ENCODE assay signal across 1 cellular context in genomic region chr17:39461113-39461910, GRCh38.
TF ChIP-seq lines count a peak whose summit lies in the region.

Gene CDK12, plus strand, starts transcription at chr17:39461486. Its CDS starts 586 bp downstream, at chr17:39462072.

TF ChIP-seq in K562, 482 proteins besides CTCF, POLR2A, EP300 and RAD21 (continued from another document):
- peak; percentile 65 to 68; a peak in 3 of 4 replicates for TF ChIP-seq MLLT1 (IDR thresholded peaks at IDR 0.05)
- TF ChIP-seq PCBP2 (IDR thresholded peaks at IDR 0.05; ENCODE audit: low read depth, low read length, poor library complexity, severe bottlenecking) = no peak
- no peak; the same call in 1 of the 2 replicates for TF ChIP-seq XRCC5 (IDR thresholded peaks at IDR 0.05; ENCODE audit: low read depth, low read length)
- TF ChIP-seq MTA3 (IDR thresholded peaks at IDR 0.05; ENCODE audit: borderline replicate concordance) = peak; percentile 41; the same call in 1 of the 2 replicates
- peak; percentile 41; the same call in 1 of the 2 replicates for TF ChIP-seq ATF4 (CRISPR knock-in tag; IDR thresholded peaks at IDR 0.05)
- no peak for TF ChIP-seq BCL6 (CRISPR knock-in tag; IDR thresholded peaks at IDR 0.05)
- TF ChIP-seq POLR2B (IDR thresholded peaks at IDR 0.05; ENCODE audit: low read depth, partially characterized antibody) = peak; percentile 99
- 0 out of 2 replicates have a peak, but pooled peaks have one; percentile 48 for TF ChIP-seq ZBTB1 (CRISPR knock-in tag; IDR thresholded peaks at IDR 0.05; ENCODE audit: borderline replicate concordance, low read depth)
- TF ChIP-seq SOX6 (IDR thresholded peaks at IDR 0.05) = peak; percentile 42; the same call in 1 of the 2 replicates
- TF ChIP-seq SIN3A (IDR thresholded peaks at IDR 0.05; ENCODE audit: borderline replicate concordance in 2 of 2, control insufficient read depth in 1 of 2, low read depth in 2 of 2, low read length in 2 of 2) = peak; percentile 89 to 96; a peak in 3 of 4 replicates
- peak in 1 of 2 experiments; percentile 95; a peak in 2 of 4 replicates for TF ChIP-seq ZNF639 (CRISPR knock-in tag; conservative IDR thresholded peaks at IDR 0.05 in 1 of 2, IDR thresholded peaks at IDR 0.05 in 1 of 2)
- TF ChIP-seq NBN (IDR thresholded peaks at IDR 0.05; ENCODE audit: low read depth) = peak; percentile 79
- TF ChIP-seq ZNF436 (CRISPR knock-in tag; IDR thresholded peaks at IDR 0.05) = 0 out of 2 replicates have a peak, but pooled peaks have one; percentile 29
- peak; percentile 59 for TF ChIP-seq NCOR1 (IDR thresholded peaks at IDR 0.05)
- no peak for TF ChIP-seq ZNF507 (tag; conservative IDR thresholded peaks at IDR 0.05)
- TF ChIP-seq HCFC1 (IDR thresholded peaks at IDR 0.05; ENCODE audit: low read depth, low read length) = peak; percentile 45; the same call in 1 of the 2 replicates
- TF ChIP-seq SRSF3 (IDR thresholded peaks at IDR 0.05; ENCODE audit: insufficient read depth, low read length) = peak; percentile 93; the same call in 1 of the 2 replicates
